In genomic region chr6:5390177-5390576, GRCh38 we compare ENCODE assay signal across 33 cellular contexts.
"Had no signal": no experiment of that assay in that cellular context is flagged by ENCODE, and none has a peak within 500 bp of the region (broad histone marks: within the 10 kb centered on the region; RNA-seq: fewer than 3 reads in every experiment).

No MANE protein-coding gene starts in this region.

- H3K4me3 ChIP-seq: adrenal gland, body of pancreas, breast epithelium had no signal

- H3K4me1 ChIP-seq: adrenal gland, body of pancreas, breast epithelium had no signal

- H3K27me3 ChIP-seq: adrenal gland, body of pancreas, brain microvascular endothelial cell, breast epithelium had no signal

- H3K27ac ChIP-seq: adrenal gland, body of pancreas, brain microvascular endothelial cell, breast epithelium, VCaP had no signal

- H3K36me3 ChIP-seq: adrenal gland, brain microvascular endothelial cell, breast epithelium had no signal

- FAIRE-seq: astrocyte, TTC549 had no signal

- DNase-seq: activated B cell treated with CpG ODN at 0.5 μM for 24 hours; activated CD4-positive, alpha-beta memory T cell treated with anti-CD3 and anti-CD28 coated beads for 36 hours; activated CD4-positive, alpha-beta T cell treated with anti-CD3 and anti-CD28 coated beads for 4 hours; activated CD4-positive, alpha-beta T cell treated with anti-CD3 and anti-CD28 coated beads, Interleukin-2, amount 10 ng/mL, durations not matched to agents 24 days and 14 days; activated CD4-positive, alpha-beta T cell treated with anti-CD3 and anti-CD28 coated beads, Interleukin-2, amount 50 U/mL, for 1 hour; activated CD4-positive, alpha-beta T cell treated with anti-CD3 and anti-CD28 coated beads, Interleukin-2, amount 50 U/mL, for 4 hours; activated CD4-positive, CD25-positive, alpha-beta regulatory T cell treated with anti-CD3 and anti-CD28 coated beads, Interleukin-2, amount 50 U/mL, for 72 hours; activated CD8-positive, alpha-beta memory T cell treated with anti-CD3 and anti-CD28 coated beads, Interleukin-2, amount 50 U/mL, for 4 hours; activated CD8-positive, alpha-beta T cell treated with anti-CD3 and anti-CD28 coated beads for 36 hours; activated effector memory CD4-positive, alpha-beta T cell treated with anti-CD3 and anti-CD28 coated beads, Interleukin-2, amount 50 U/mL, for 16 hours; activated gamma-delta T cell treated with Interleukin-2 at 50 U/mL for 16 hours; activated naive CD4-positive, alpha-beta T cell; activated naive CD4-positive, alpha-beta T cell treated with anti-CD3 and anti-CD28 coated beads for 36 hours; activated naive CD4-positive, alpha-beta T cell treated with anti-CD3 and anti-CD28 coated beads, Interleukin-2, amount 50 U/mL, for 16 hours; activated naive CD8-positive, alpha-beta T cell treated with anti-CD3 and anti-CD28 coated beads for 36 hours; activated T-cell treated with anti-CD3 and anti-CD28 coated beads for 4 hours; activated T-cell treated with anti-CD3 and anti-CD28 coated beads, Interleukin-2, amount 50 U/mL, for 1 hour; activated T-cell treated with anti-CD3 and anti-CD28 coated beads, Interleukin-2, amount 50 U/mL, for 4 hours; activated T-cell treated with anti-CD3 and anti-CD28 coated beads, Interleukin-2, amount 50 U/mL, for 72 hours; adrenal gland; amniotic stem cell; aorta; body of pancreas; brain microvascular endothelial cell; central memory CD4-positive, alpha-beta T cell; T-helper 2 cell; T-helper 9 cell had no signal

- ATAC-seq: activated CD8-positive, alpha-beta T cell treated with anti-CD3 and anti-CD28 coated beads for 36 hours; activated naive CD4-positive, alpha-beta T cell treated with anti-CD3 and anti-CD28 coated beads, Interleukin-2, amount 50 U/mL, for 72 hours; activated T-cell treated with anti-CD3 and anti-CD28 coated beads, Interleukin-2, amount 50 U/mL, for 4 hours; activated T-cell treated with anti-CD3 and anti-CD28 coated beads, Interleukin-2, amount 50 U/mL, for 72 hours; activated T-helper 17 cell treated with anti-CD3 and anti-CD28 coated beads, Interleukin-2, amount 50 U/mL, for 72 hours; body of pancreas had no signal

- H3K9me3 ChIP-seq: adrenal gland, body of pancreas, breast epithelium had no signal
